Comparison of ENCODE assay signal across 8 cellular contexts in the genomic region with DNA sequence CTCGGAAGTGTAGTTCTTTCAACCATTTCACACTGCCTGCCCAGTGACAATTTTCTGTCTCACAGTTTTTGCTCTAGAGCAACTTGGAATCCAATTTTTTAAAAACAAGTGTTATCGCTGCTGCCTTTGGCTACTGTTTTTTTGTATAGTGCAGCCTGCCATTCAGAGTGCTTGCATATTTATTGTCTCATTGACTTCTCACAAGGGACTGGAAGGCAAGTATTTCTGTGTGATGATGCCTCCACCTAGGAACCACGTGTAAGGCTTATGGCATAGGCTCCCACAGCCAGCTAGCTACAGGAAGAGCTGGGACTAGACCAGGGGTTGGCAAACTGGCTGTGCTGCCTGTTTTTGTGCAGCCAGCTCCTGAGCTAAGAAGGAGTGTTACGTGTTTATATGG. TPM values are rescaled to one million over a fixed set of nuclear protein-coding genes. Genes with fewer than 3 reads are reported as not detected.
A peak's percentile ranks its signal among the peaks of the same experiment; 100 is the strongest.
DNase-seq lines count a peak whose midpoint lies in the region; ATAC-seq, FAIRE-seq and TF ChIP-seq lines count a peak whose summit lies in the region.

No MANE protein-coding gene starts in this region.

- TF ChIP-seq CTCF in GM12878 (IDR thresholded peaks at IDR 0.05 in 2 of 3, conservative IDR thresholded peaks at IDR 0.05 in 1 of 3; ENCODE audit: control insufficient read depth in 2 of 3, extremely low read depth in 1 of 3, insufficient read depth in 1 of 3, low read depth in 3 of 3, low read length in 3 of 3) = no peak

- H4K5ac ChIP-seq in mesendoderm (ENCODE audit: low read length) = no peak overlapping the region

- peak; percentile 27 for FAIRE-seq in GM12878 (lab: Jason Lieb, UNC)

- H3K36me3 Mint-ChIP-seq in activated naive CD4-positive, alpha-beta T cell treated with anti-CD3 and anti-CD28 coated beads, Interleukin-2, amount 50 U/mL, for 24 hours = peaks cover 6% of the 10 kb centered on the region

- H3K4me1 ChIP-seq in GM12878 (ENCODE audit: control insufficient read depth, insufficient read depth, low read length) (no peaks in the 10 kb centered on the region), mesendoderm (ENCODE audit: control insufficient read depth, low read depth, low read length) (no peaks in the 10 kb centered on the region)

- peak overlapping the region; percentile 86 for H3K27ac ChIP-seq in GM12878 (ENCODE audit: control insufficient read depth, insufficient read depth)
- peak overlapping the region; percentile 80 for H3K27ac ChIP-seq in mesendoderm (ENCODE audit: low read depth, low read length)

- ATAC-seq in GM12878 = peak; percentile 36
- ATAC-seq in HG03280 (IDR thresholded peaks at IDR 0.05; ENCODE audit: unreplicated experiment) = no peak
- no peak for ATAC-seq in left lobe of liver
- no peak for ATAC-seq in HG03354 (IDR thresholded peaks at IDR 0.05; ENCODE audit: poor library complexity, severe bottlenecking, unreplicated experiment)

- peak overlapping the region; percentile 86 for H3K27ac Mint-ChIP-seq in activated naive CD4-positive, alpha-beta T cell treated with anti-CD3 and anti-CD28 coated beads, Interleukin-2, amount 50 U/mL, for 24 hours

- H3K79me2 ChIP-seq in GM12878 (ENCODE audit: control insufficient read depth, insufficient read depth, low read length) (peaks cover 53% of the 10 kb centered on the region), mesendoderm (ENCODE audit: control insufficient read depth, insufficient read depth, low read length) (peaks cover 22% of the 10 kb centered on the region)

- peaks cover 0 to 4% of the 10 kb centered on the region in 2 experiments; a peak in 2 of 4 replicates for H3K36me3 ChIP-seq in GM12878 (ENCODE audit: control insufficient read depth in 2 of 2, insufficient read depth in 2 of 2, low read length in 1 of 2)
- no peaks in the 10 kb centered on the region for H3K36me3 ChIP-seq in mesendoderm (ENCODE audit: control insufficient read depth, insufficient read depth, low read length)

- H2AFZ ChIP-seq in GM12878 (ENCODE audit: control insufficient read depth, low read depth, low read length) = peak overlapping the region; percentile 9

- no peaks in the 10 kb centered on the region for H4K20me1 ChIP-seq in GM12878 (ENCODE audit: control insufficient read depth, insufficient read depth)

- H3K27me3 ChIP-seq in GM12878 (replicated peaks in 1 of 2; ENCODE audit: control insufficient read depth in 2 of 2, insufficient read depth in 2 of 2, low read length in 1 of 2) (no peaks in the 10 kb centered on the region), mesendoderm (ENCODE audit: insufficient read depth, low read length, poor library complexity) (no peaks in the 10 kb centered on the region)

- POLR2A ChIA-PET in GM12878 (lab: Charles Lee) = interaction anchor here (0.6 to 1.5 kb wide), 8 partner anchors 23 to 1421 kb away, joined by 3 to 9 read pairs (median 4); a partner anchor contains a TSS

- H2AK5ac ChIP-seq in mesendoderm (ENCODE audit: low read length) = no peak overlapping the region

- H3K4me2 ChIP-seq in GM12878 (ENCODE audit: control insufficient read depth, insufficient read depth) = peak overlapping the region; percentile 53
- peak overlapping the region; percentile 49 for H3K4me2 ChIP-seq in mesendoderm (ENCODE audit: low read length)

- in situ Hi-C loops in GM12878 (cut with MboI) = no loop called here

- WGBS in GM12878 (ENCODE audit: insufficient coverage, insufficient replicate concordance, low lambda C conversion rate, missing lambda C conversion rate) = 1% methylated on average over 4 of the region's 4 CpGs
- WGBS in mesendoderm (ENCODE audit: extremely low coverage, insufficient coverage, low lambda C conversion rate) = 100% methylated on average over 1 of the region's 4 CpGs

- H3K56ac ChIP-seq in mesendoderm (ENCODE audit: low read length) = peak overlapping the region; percentile 95

- intact Hi-C loops in GM12878 (cut with micrococcal nuclease; ENCODE audit: unreplicated experiment) = loop anchor here (5.0 kb wide), 3 partner anchors 59 to 361 kb away; a partner anchor contains a TSS

- H3K4me3 Mint-ChIP-seq in activated naive CD4-positive, alpha-beta T cell treated with anti-CD3 and anti-CD28 coated beads, Interleukin-2, amount 50 U/mL, for 24 hours = peak overlapping the region; percentile 95

- H3K9ac ChIP-seq in GM12878 (ENCODE audit: control insufficient read depth, insufficient read depth, low read length) (peak overlapping the region; percentile 75), mesendoderm (ENCODE audit: low read length) (peak overlapping the region; percentile 93)

- no peak overlapping the region for H3K18ac ChIP-seq in mesendoderm (ENCODE audit: low read length)

- H3K9me3 ChIP-seq in GM12878 (replicated peaks; ENCODE audit: control insufficient read depth, insufficient read depth, low read length) = no peaks in the 10 kb centered on the region

- CTCF ChIA-PET in GM12878 (lab: Yijun Ruan, JAX) = interaction anchor here (0.8 to 2.9 kb wide), 6 partner anchors 11 to 619 kb away, joined by 3 to 10 read pairs (median 6); no protein-coding TSS in a partner anchor

- H3K4ac ChIP-seq in mesendoderm (ENCODE audit: low read depth, low read length) = no peak overlapping the region

- no TSS peak for BruUV-seq in GM12878 (replicated peaks; lab: Mats Ljungman, UMichigan)

- H4K8ac ChIP-seq in mesendoderm (ENCODE audit: low read depth, low read length) = no peak overlapping the region

- no peak overlapping the region for H3K23ac ChIP-seq in mesendoderm (ENCODE audit: low read length)

- TF ChIP-seq EP300 in GM12878 (IDR thresholded peaks at IDR 0.05; ENCODE audit: borderline replicate concordance in 1 of 2, control insufficient read depth in 1 of 2, low read depth in 2 of 2, low read length in 2 of 2) = no peak

- H2BK5ac ChIP-seq in mesendoderm (ENCODE audit: low read length) = no peak overlapping the region

- H3K79me1 ChIP-seq in mesendoderm (ENCODE audit: low read length) = peaks cover 15% of the 10 kb centered on the region

- RAD21 ChIA-PET in GM12878 (lab: Charles Lee; ENCODE audit: unreplicated experiment) = interaction anchor here (0.7 to 2.0 kb wide), 7 partner anchors 20 to 423 kb away, joined by 3 to 5 read pairs (median 3); no protein-coding TSS in a partner anchor

- H3K9me3 Mint-ChIP-seq in activated naive CD4-positive, alpha-beta T cell treated with anti-CD3 and anti-CD28 coated beads, Interleukin-2, amount 50 U/mL, for 24 hours = no peaks in the 10 kb centered on the region

- SMC1A ChIA-PET in GM12878 (lab: Charles Lee; ENCODE audit: uncharacterized antibody, unreplicated experiment) = interaction anchor here (0.6 to 2.4 kb wide), 11 partner anchors 11 to 363 kb away, joined by 3 to 8 read pairs (median 4); a partner anchor contains a TSS

- TF ChIP-seq POLR2A in GM12878 (IDR thresholded peaks at IDR 0.05; ENCODE audit: low read depth, low read length) = no peak

- no peaks in the 10 kb centered on the region for H3K27me3 Mint-ChIP-seq in activated naive CD4-positive, alpha-beta T cell treated with anti-CD3 and anti-CD28 coated beads, Interleukin-2, amount 50 U/mL, for 24 hours

- DNase-seq in activated naive CD4-positive, alpha-beta T cell treated with anti-CD3 and anti-CD28 coated beads, Interleukin-2, amount 50 U/mL, for 16 hours = no peak
- DNase-seq in NAMALWA (ENCODE audit: low spot score) (peak; percentile 63), GM12878 (ENCODE audit: low read depth, low spot score) (no peak), mesendoderm (peak; percentile 63), left lobe of liver (ENCODE audit: low spot score) (no peak)

- TF ChIP-seq RAD21 in GM12878 (IDR thresholded peaks at IDR 0.05; ENCODE audit: insufficient read depth, low read depth, low read length) = no peak

- peaks cover 19% of the 10 kb centered on the region for H3K4me1 Mint-ChIP-seq in activated naive CD4-positive, alpha-beta T cell treated with anti-CD3 and anti-CD28 coated beads, Interleukin-2, amount 50 U/mL, for 24 hours

- H2BK120ac ChIP-seq in mesendoderm (ENCODE audit: low read depth, low read length) = no peak overlapping the region

- no peak overlapping the region for H2BK15ac ChIP-seq in mesendoderm (replicated peaks; ENCODE audit: low read depth)

- H3K4me3 ChIP-seq in GM12878 (peak overlapping the region; percentile 88), mesendoderm (ENCODE audit: low read length) (peak overlapping the region; percentile 94)

RNA-seq across cellular contexts. Expression of a gene that starts 0.9 kb away (rescaled TPM):
- total RNA-seq in GM12878 (2013; cell fraction: nucleolus; rRNA removed) = 93.5 and 99.9 TPM in 2 replicates
- total RNA-seq in GM12878 (2014; rRNA removed) (24.9 and 28.2 TPM in 2 replicates), GM12878 (2014; rRNA removed; fragmentation: Illumina TruSeq; extraction: Trizol) (33.8 and 36.9 TPM in 2 replicates), GM12878 (2021) (21.2 TPM in 2 replicates), left lobe of liver (0.23 TPM)
- polyA plus RNA-seq in GM12878 (2011; ENCODE audit: low read depth) = 5.5 TPM
- polyA plus RNA-seq in GM12878 (2011; rRNA removed) (33.7 and 51.4 TPM in 2 replicates), GM12878 (2014; fragmentation: Illumina TruSeq; extraction: Trizol) (31.2 and 39.3 TPM in 2 replicates), GM12878 (2014; fragmentation: Nextera tagmentation; extraction: Ambion mirVana) (10 to 100 TPM; 29.2 to 40.3 TPM), GM12878 (2014; rRNA removed) (14.6 and 20.3 TPM in 2 replicates), GM12878 (2016; fragmentation: Nextera tagmentation; extraction: Ambion mirVana) (10 to 100 TPM; 55.6 to 57.7 TPM)
- 7.4 and 7.6 TPM in 2 replicates for polyA plus RNA-seq in GM12878 (2011; cell fraction: cytosol; rRNA removed)
- 27.5 and 28.4 TPM in 2 replicates for polyA plus RNA-seq in GM12878 (2011; cell fraction: nucleus; rRNA removed)
- 9.5 and 14.3 TPM in 2 replicates for polyA plus RNA-seq in GM12878 (2012)
- polyA minus RNA-seq in GM12878 (2011; rRNA and poly(A)+ RNA removed) = 26.6 and 28.7 TPM in 2 replicates
- polyA minus RNA-seq in GM12878 (2011; cell fraction: cytosol; rRNA and poly(A)+ RNA removed) = 4.8 and 7.1 TPM in 2 replicates
- 50.7 and 77.7 TPM in 2 replicates for polyA minus RNA-seq in GM12878 (2011; cell fraction: nucleus; rRNA and poly(A)+ RNA removed)
- 26.8 TPM for polyA plus RNA-seq in mesendoderm (2013, experiment 1 of 2)
- polyA plus RNA-seq in mesendoderm (2013, experiment 2 of 2) = 25.9 TPM

RNA-seq across cellular contexts. Expression of a gene that starts 1.0 kb away (rescaled TPM):
- 50.1 and 53.3 TPM in 2 replicates for total RNA-seq in GM12878 (2013; cell fraction: nucleolus; rRNA removed)
- total RNA-seq in GM12878 (2014; rRNA removed) (51.8 and 62.6 TPM in 2 replicates), GM12878 (2014; rRNA removed; fragmentation: Illumina TruSeq; extraction: Trizol) (85.8 and 91.1 TPM in 2 replicates), GM12878 (2021) (58.8 and 69.1 TPM in 2 replicates), left lobe of liver (5.4 TPM)
- polyA plus RNA-seq in GM12878 (2011; ENCODE audit: low read depth) = 35.3 TPM
- polyA plus RNA-seq in GM12878 (2011; rRNA removed) (93.6 and 140 TPM in 2 replicates), GM12878 (2014; fragmentation: Illumina TruSeq; extraction: Trizol) (106 and 129 TPM in 2 replicates), GM12878 (2014; fragmentation: Nextera tagmentation; extraction: Ambion mirVana) (100 to 1,000 TPM; 191 to 250 TPM), GM12878 (2014; rRNA removed) (46.8 and 58.3 TPM in 2 replicates), GM12878 (2016; fragmentation: Nextera tagmentation; extraction: Ambion mirVana) (100 to 1,000 TPM; 127 to 133 TPM)
- polyA plus RNA-seq in GM12878 (2011; cell fraction: cytosol; rRNA removed) = 34.5 and 38.2 TPM in 2 replicates
- polyA plus RNA-seq in GM12878 (2011; cell fraction: nucleus; rRNA removed) = 35.2 and 43.7 TPM in 2 replicates
- polyA plus RNA-seq in GM12878 (2012) = 38.9 and 48.0 TPM in 2 replicates
- polyA minus RNA-seq in GM12878 (2011; rRNA and poly(A)+ RNA removed) = 29.4 and 49.5 TPM in 2 replicates
- polyA minus RNA-seq in GM12878 (2011; cell fraction: cytosol; rRNA and poly(A)+ RNA removed) = 11.7 and 14.7 TPM in 2 replicates
- 12.9 and 20.0 TPM in 2 replicates for polyA minus RNA-seq in GM12878 (2011; cell fraction: nucleus; rRNA and poly(A)+ RNA removed)
- 63.5 TPM for polyA plus RNA-seq in mesendoderm (2013, experiment 1 of 2)
- polyA plus RNA-seq in mesendoderm (2013, experiment 2 of 2) = 69.3 TPM

RNA-seq across cellular contexts. Expression of a gene that starts 59.1 kb away (rescaled TPM):
- 39.9 and 40.2 TPM in 2 replicates for total RNA-seq in GM12878 (2013; cell fraction: nucleolus; rRNA removed)
- total RNA-seq in GM12878 (2014; rRNA removed) (40.3 and 42.8 TPM in 2 replicates), GM12878 (2014; rRNA removed; fragmentation: Illumina TruSeq; extraction: Trizol) (45.3 and 45.7 TPM in 2 replicates), GM12878 (2021) (18.8 and 22.3 TPM in 2 replicates), left lobe of liver (14.4 TPM)
- polyA plus RNA-seq in GM12878 (2011; ENCODE audit: low read depth) = 35.0 TPM
- polyA plus RNA-seq in GM12878 (2011; rRNA removed) (57.5 and 83.6 TPM in 2 replicates), GM12878 (2014; fragmentation: Illumina TruSeq; extraction: Trizol) (71.3 and 83.4 TPM in 2 replicates), GM12878 (2014; fragmentation: Nextera tagmentation; extraction: Ambion mirVana) (100 to 1,000 TPM in 1 of 2 experiments, 10 to 100 TPM in 1; 87.0 to 106 TPM), GM12878 (2014; rRNA removed) (35.8 and 44.3 TPM in 2 replicates), GM12878 (2016; fragmentation: Nextera tagmentation; extraction: Ambion mirVana) (10 to 100 TPM; 71.1 to 82.6 TPM)
- 35.0 and 39.1 TPM in 2 replicates for polyA plus RNA-seq in GM12878 (2011; cell fraction: cytosol; rRNA removed)
- polyA plus RNA-seq in GM12878 (2011; cell fraction: nucleus; rRNA removed) = 17.1 and 26.3 TPM in 2 replicates
- 24.7 and 32.4 TPM in 2 replicates for polyA plus RNA-seq in GM12878 (2012)
- 29.3 and 29.9 TPM in 2 replicates for polyA minus RNA-seq in GM12878 (2011; rRNA and poly(A)+ RNA removed)
- 12.2 and 13.8 TPM in 2 replicates for polyA minus RNA-seq in GM12878 (2011; cell fraction: cytosol; rRNA and poly(A)+ RNA removed)
- 16.2 and 19.9 TPM in 2 replicates for polyA minus RNA-seq in GM12878 (2011; cell fraction: nucleus; rRNA and poly(A)+ RNA removed)
- polyA plus RNA-seq in mesendoderm (2013, experiment 1 of 2) = 10.0 TPM
- polyA plus RNA-seq in mesendoderm (2013, experiment 2 of 2) = 10.0 TPM

Comparison
In these comparisons a context has a peak if more than half of its experiments do, and no peak if none do; other contexts are left out.
1. DNase-seq: peak in NAMALWA (single experiment) and mesendoderm (single experiment); none in activated naive CD4-positive, alpha-beta T cell treated with anti-CD3 and anti-CD28 coated beads, Interleukin-2, amount 50 U/mL, for 16 hours (single experiment), GM12878 (single experiment) and left lobe of liver (single experiment).
2. RNA of a gene that starts 0.9 kb away (total RNA-seq): 21.2 to 99.9 TPM in GM12878; 0.23 TPM in left lobe of liver (single experiment); every median in the first group is over 10 times any median in the second.